ENCODE assay signal across 9 cellular contexts in the genomic region with DNA sequence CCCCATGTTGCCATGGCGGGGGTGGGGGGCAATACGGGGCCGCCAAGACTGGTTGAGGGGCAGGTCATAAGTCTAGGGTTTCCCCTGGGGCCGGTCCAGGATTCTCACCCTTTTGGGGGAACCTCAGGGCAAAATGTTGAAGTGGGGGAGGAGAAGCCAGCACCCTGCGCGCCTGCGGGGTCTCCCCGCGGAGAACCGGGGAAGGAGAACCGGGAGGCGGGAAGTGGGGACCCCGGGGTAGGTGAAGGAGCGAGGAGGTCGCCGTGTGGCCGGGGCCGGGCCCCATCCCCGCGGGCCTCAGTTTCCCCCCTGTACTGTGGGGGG. TPM values are rescaled to one million over a fixed set of nuclear protein-coding genes. Genes with fewer than 3 reads are reported as not detected.
DNase-seq lines count a peak whose midpoint lies in the region; ATAC-seq, FAIRE-seq and TF ChIP-seq lines count a peak whose summit lies in the region.
"Had no signal": no experiment of that assay in that cellular context is flagged by ENCODE, and none has a peak within 500 bp of the region (broad histone marks: within the 10 kb centered on the region; RNA-seq: fewer than 3 reads in every experiment).

No MANE protein-coding gene starts in this region.

- no peak for FAIRE-seq in GM19239 (lab: Jason Lieb, UNC)

- H3K36me3 Mint-ChIP-seq in endodermal cell (ENCODE audit: low read depth) = no peaks in the 10 kb centered on the region
- no peaks in the 10 kb centered on the region for H3K36me3 Mint-ChIP-seq in nephron (ENCODE audit: low read depth)
- H3K36me3 Mint-ChIP-seq: natural killer cell had no signal

- 8 to 20% (median 16%) methylated on average over 1 to 20 of the region's 20 CpGs for WGBS in heart left ventricle, 4 donors
- WGBS in endodermal cell (ENCODE audit: insufficient coverage in 1 of 2, insufficient read length in 1 of 2), 2 experiments = 13 to 22% methylated on average over 6 to 20 of the region's 20 CpGs

- H3K36me3 ChIP-seq in heart left ventricle = no peaks in the 10 kb centered on the region
- no peaks in the 10 kb centered on the region for H3K36me3 ChIP-seq in endodermal cell (ENCODE audit: control insufficient read depth, insufficient read depth, low read length)
- H3K36me3 ChIP-seq in vagina = no peaks in the 10 kb centered on the region

- H3K4me1 ChIP-seq in heart left ventricle (peaks cover 0 to 31% (median 10%) of the 10 kb centered on the region in 12 donors), endodermal cell (ENCODE audit: control insufficient read depth, insufficient read depth, low read length) (peaks cover 3% of the 10 kb centered on the region), vagina (peaks cover 44% of the 10 kb centered on the region)

- intact Hi-C loops in heart left ventricle (cut with DNase I) (no loop called here), left cardiac atrium (cut with DNase I) (no loop called here), vagina (cut with DNase I) (no loop called here)

- H3K27me3 ChIP-seq in heart left ventricle = peaks cover 0 to 22% (median 0%) of the 10 kb centered on the region in 9 donors
- peaks cover 70% of the 10 kb centered on the region for H3K27me3 ChIP-seq in endodermal cell (ENCODE audit: control insufficient read depth, insufficient read depth, low read length, poor library complexity, severe bottlenecking)
- H3K27me3 ChIP-seq in vagina = no peaks in the 10 kb centered on the region

- ATAC-seq in heart left ventricle (no peak), left cardiac atrium (no peak), GM18502 (IDR thresholded peaks at IDR 0.05; ENCODE audit: poor library complexity, unreplicated experiment) (no peak)
- ATAC-seq: natural killer cell had no signal

- in situ Hi-C loops in ACHN (cut with HindIII; ENCODE audit: low pct_ligation_motif_present, low pct_unique_long_range_greater_than_20kb, low sequenced_read_pairs) = no loop called here

- no peak for TF ChIP-seq CTCF in heart left ventricle (IDR thresholded peaks at IDR 0.05)
- no peak for TF ChIP-seq CTCF in endodermal cell (conservative IDR thresholded peaks at IDR 0.05)
- no peak for TF ChIP-seq CTCF in nephron (IDR thresholded peaks at IDR 0.05; ENCODE audit: unreplicated experiment in 3 of 3)
- no peak for TF ChIP-seq CTCF in vagina (IDR thresholded peaks at IDR 0.05)

- peak overlapping the region; percentile 83 for H3K27ac Mint-ChIP-seq in endodermal cell
- H3K27ac Mint-ChIP-seq in nephron = peak overlapping the region; percentile 84 to 96 (median 89)
- H3K27ac Mint-ChIP-seq: natural killer cell had no signal

- peak overlapping the region in 11 of 12 donors; percentile 21 to 75 (median 49) for H3K4me3 ChIP-seq in heart left ventricle
- peak overlapping the region; percentile 45 for H3K4me3 ChIP-seq in endodermal cell (ENCODE audit: low read length)
- H3K4me3 ChIP-seq in vagina = peak overlapping the region; percentile 65 to 79

- H3K27me3 Mint-ChIP-seq in endodermal cell (ENCODE audit: insufficient read depth) (peaks cover 84% of the 10 kb centered on the region), nephron (ENCODE audit: low read depth) (peaks cover 3% of the 10 kb centered on the region)

- H3K9me3 Mint-ChIP-seq in endodermal cell (peaks cover 3% of the 10 kb centered on the region), nephron (no peaks in the 10 kb centered on the region)
- H3K9me3 Mint-ChIP-seq: natural killer cell had no signal

- no peak for DNase-seq in heart left ventricle
- no peak for DNase-seq in left cardiac atrium
- no peak for DNase-seq in endodermal cell
- no peak for DNase-seq in vagina (ENCODE audit: extremely low spot score in 2 of 2)
- no peak for DNase-seq in ACHN
- DNase-seq in GM19239 (ENCODE audit: insufficient read length, low spot score) = no peak
- DNase-seq: natural killer cell had no signal

- H3K9me3 ChIP-seq in heart left ventricle = no peaks in the 10 kb centered on the region
- H3K9me3 ChIP-seq in endodermal cell (ENCODE audit: control insufficient read depth, low read length) = no peaks in the 10 kb centered on the region
- H3K9me3 ChIP-seq in vagina = no peaks in the 10 kb centered on the region

- H3K4me1 Mint-ChIP-seq in endodermal cell = peaks cover 10% of the 10 kb centered on the region
- peaks cover 37% of the 10 kb centered on the region for H3K4me1 Mint-ChIP-seq in nephron

- H3K27ac ChIP-seq in heart left ventricle (peak overlapping the region in 11 of 12 donors; percentile 46 to 90 (median 80)), endodermal cell (ENCODE audit: low read depth, low read length) (peak overlapping the region; percentile 96), vagina (peak overlapping the region; percentile 92)

- H3K9ac ChIP-seq in endodermal cell (ENCODE audit: extremely low read depth, low read length, poor library complexity, severe bottlenecking) = no peak overlapping the region

- H3K4me3 Mint-ChIP-seq in endodermal cell = peak overlapping the region; percentile 64
- peak overlapping the region; percentile 84 to 92 (median 86) for H3K4me3 Mint-ChIP-seq in nephron

- no peak for TF ChIP-seq POLR2A in heart left ventricle (IDR thresholded peaks at IDR 0.05)
- no peak for TF ChIP-seq POLR2A in vagina (IDR thresholded peaks at IDR 0.05)

RNA-seq across cellular contexts. Expression of a gene that starts 0.3 kb away (rescaled TPM):
- 10 to 100 TPM; 44.6 to 72.8 (median 57.5) TPM for total RNA-seq in heart left ventricle
- polyA plus RNA-seq in heart left ventricle = 10 to 100 TPM; 57.9 to 65.8 TPM
- 10 to 100 TPM; 40.6 to 44.9 TPM for total RNA-seq in left cardiac atrium
- total RNA-seq in endodermal cell = 10 to 100 TPM in 1 of 2 donors, 1 to 10 TPM in 1; 5.2 to 10.5 TPM
- polyA plus RNA-seq in endodermal cell (2013, experiment 1 of 2) = 27.7 TPM
- 26.5 TPM for polyA plus RNA-seq in endodermal cell (2013, experiment 2 of 2)
- 75.6 TPM for total RNA-seq in vagina
